In genomic region chr22:34489861-34490260, GRCh38 we compare ENCODE assay signal across 8 cellular contexts.
"Had no signal": no experiment of that assay in that cellular context is flagged by ENCODE, and none has a peak within 500 bp of the region (broad histone marks: within the 10 kb centered on the region; RNA-seq: fewer than 3 reads in every experiment).

No MANE protein-coding gene starts in this region.

- H3K4me1 Mint-ChIP-seq: GM23338, H9 had no signal

- H3K4me3 ChIP-seq: GM23248, GM23338, HAP-1 had no signal

- H3K36me3 ChIP-seq: HAP-1 had no signal

- H3K9me3 ChIP-seq: HAP-1 had no signal

- H3K4me3 Mint-ChIP-seq: GM23338, H9, HFFc6 had no signal

- H3K27ac ChIP-seq: GM23248 had no signal

- H3K27ac Mint-ChIP-seq: GM23338, H9, HFFc6 had no signal

- H3K4me1 ChIP-seq: HAP-1 had no signal

- DNase-seq: GM23248, GOT3, H7, H9, HCEC 1CT, HFFc6 had no signal
